ENCODE assay signal across 9 cellular contexts in genomic region chr3:47225310-47225906, GRCh38. TPM values are rescaled to one million over a fixed set of nuclear protein-coding genes. Genes with fewer than 3 reads are reported as not detected.
DNase-seq lines count a peak whose midpoint lies in the region; ATAC-seq and TF ChIP-seq lines count a peak whose summit lies in the region.
"Had no signal": no experiment of that assay in that cellular context is flagged by ENCODE, and none has a peak within 500 bp of the region (broad histone marks: within the 10 kb centered on the region; RNA-seq: fewer than 3 reads in every experiment).

No MANE protein-coding gene starts in this region.

- peaks cover 4% of the 10 kb centered on the region for H3K27me3 Mint-ChIP-seq in nephron progenitor cell (ENCODE audit: low read depth, poor library complexity)
- H3K27me3 Mint-ChIP-seq in activated CD4-positive, alpha-beta T cell treated with anti-CD3 and anti-CD28 coated beads, Interleukin-2, amount 10 ng/mL, durations not matched to agents 24 days and 14 days = no peaks in the 10 kb centered on the region

- in situ Hi-C loops in GM13976 (cut with MboI; ENCODE audit: low sequenced_read_pairs, unreplicated experiment) = no loop called here

- peak; percentile 68 for ATAC-seq in HG02678 (IDR thresholded peaks at IDR 0.05; ENCODE audit: unreplicated experiment)
- ATAC-seq: gastrocnemius medialis had no signal

- intact Hi-C loops in activated CD4-positive, alpha-beta T cell treated with anti-CD3 and anti-CD28 coated beads, Interleukin-2, amount 10 ng/mL, durations not matched to agents 24 days and 14 days (cut with micrococcal nuclease) = no loop called here

- H3K9me3 Mint-ChIP-seq in nephron progenitor cell = no peaks in the 10 kb centered on the region
- H3K9me3 Mint-ChIP-seq in activated CD4-positive, alpha-beta T cell treated with anti-CD3 and anti-CD28 coated beads, Interleukin-2, amount 10 ng/mL, durations not matched to agents 24 days and 14 days = no peaks in the 10 kb centered on the region

- TF ChIP-seq CTCF in GM13976 (IDR thresholded peaks at IDR 0.05; ENCODE audit: borderline replicate concordance, control extremely low read depth, extremely low read depth, insufficient read depth, missing control alignments) = no peak
- TF ChIP-seq CTCF in nephron progenitor cell (IDR thresholded peaks at IDR 0.05) = no peak

- H3K27ac Mint-ChIP-seq in nephron progenitor cell = no peak overlapping the region
- no peak overlapping the region for H3K27ac Mint-ChIP-seq in activated CD4-positive, alpha-beta T cell treated with anti-CD3 and anti-CD28 coated beads, Interleukin-2, amount 10 ng/mL, durations not matched to agents 24 days and 14 days

- no peak overlapping the region for H3K4me3 Mint-ChIP-seq in nephron progenitor cell
- no peak overlapping the region for H3K4me3 Mint-ChIP-seq in activated CD4-positive, alpha-beta T cell treated with anti-CD3 and anti-CD28 coated beads, Interleukin-2, amount 10 ng/mL, durations not matched to agents 24 days and 14 days

- peaks cover 14% of the 10 kb centered on the region for H3K4me1 Mint-ChIP-seq in nephron progenitor cell
- peaks cover 2% of the 10 kb centered on the region for H3K4me1 Mint-ChIP-seq in activated CD4-positive, alpha-beta T cell treated with anti-CD3 and anti-CD28 coated beads, Interleukin-2, amount 10 ng/mL, durations not matched to agents 24 days and 14 days

- H3K36me3 Mint-ChIP-seq in nephron progenitor cell (ENCODE audit: low read depth) = peaks cover 7% of the 10 kb centered on the region
- no peaks in the 10 kb centered on the region for H3K36me3 Mint-ChIP-seq in activated CD4-positive, alpha-beta T cell treated with anti-CD3 and anti-CD28 coated beads, Interleukin-2, amount 10 ng/mL, durations not matched to agents 24 days and 14 days (ENCODE audit: low read depth)

- DNase-seq in GM13976 (ENCODE audit: low spot score) (peak; percentile 68), RPMI8226 (peak; percentile 64), myocyte (ENCODE audit: low read depth) (peak; percentile 10), nephron progenitor cell (no peak), NCI-H1694 (lab: John Stamatoyannopoulos, UW) (no peak), germinal center (ENCODE audit: low spot score) (no peak)
- no peak for DNase-seq in activated CD4-positive, alpha-beta T cell treated with anti-CD3 and anti-CD28 coated beads, Interleukin-2, amount 10 ng/mL, durations not matched to agents 24 days and 14 days
- DNase-seq: gastrocnemius medialis had no signal

RNA-seq across cellular contexts. Expression of gene KIF9, which starts 57.2 kb away (rescaled TPM):
- 6.9 and 8.9 TPM in 2 replicates for total RNA-seq in myocyte
- 14.6 TPM for polyA plus RNA-seq in myocyte (2012)
- 3.0 and 3.6 TPM in 2 replicates for total RNA-seq in activated CD4-positive, alpha-beta T cell treated with anti-CD3 and anti-CD28 coated beads, Interleukin-2, amount 10 ng/mL, durations not matched to agents 24 days and 14 days

RNA-seq across cellular contexts. Expression of gene KLHL18, which starts 57.3 kb away (rescaled TPM):
- total RNA-seq in myocyte = 32.7 and 53.1 TPM in 2 replicates
- polyA plus RNA-seq in myocyte (2012) = 42.8 TPM
- 47.0 and 49.3 TPM in 2 replicates for total RNA-seq in activated CD4-positive, alpha-beta T cell treated with anti-CD3 and anti-CD28 coated beads, Interleukin-2, amount 10 ng/mL, durations not matched to agents 24 days and 14 days

Comparison
In these comparisons a context has a peak if more than half of its experiments do, and no peak if none do; other contexts are left out.
1. DNase-seq: peak in GM13976 (single experiment), RPMI8226 (single experiment) and myocyte (single experiment); none in nephron progenitor cell (single experiment), NCI-H1694 (single experiment), activated CD4-positive, alpha-beta T cell treated with anti-CD3 and anti-CD28 coated beads, Interleukin-2, amount 10 ng/mL, durations not matched to agents 24 days and 14 days (single experiment) and germinal center (single experiment).